8 cellular contexts compared by ENCODE assay signal in genomic region chr2:241560181-241560882, GRCh38. TPM values are rescaled to one million over a fixed set of nuclear protein-coding genes. Genes with fewer than 3 reads are reported as not detected.
A peak's percentile ranks its signal among the peaks of the same experiment; 100 is the strongest.
DNase-seq lines count a peak whose midpoint lies in the region; ATAC-seq, FAIRE-seq and TF ChIP-seq lines count a peak whose summit lies in the region.

No MANE protein-coding gene starts in this region.

- H3K27ac ChIP-seq in HepG2 (ENCODE audit: extremely low read length, insufficient read depth, low read length), result peak overlapping the region; percentile 15
- peak overlapping the region; percentile 100 for H3K27ac ChIP-seq in temporal lobe (ENCODE audit: low read depth, low read length)

- BruUV-seq in MCF 10A (replicated peaks; lab: Mats Ljungman, UMichigan) (no TSS peak), HepG2 (replicated peaks; lab: Mats Ljungman, UMichigan) (TSS peak; percentile 69)

- H3K9ac ChIP-seq in HepG2 (ENCODE audit: insufficient read depth, low read depth, low read length), result peak overlapping the region; percentile 79; the same call in 1 of the 2 replicates

- POLR2A ChIA-PET in activated CD4-positive, alpha-beta T cell treated with anti-CD3 and anti-CD28 coated beads, Interleukin-2, amount 10 ng/mL, durations not matched to agents 7 days and 5 days (lab: Charles Lee), result no interaction called here
- POLR2A ChIA-PET in MCF 10A (lab: Yijun Ruan, JAX) (interaction anchor here (0.7 to 1.3 kb wide), 4 partner anchors 14 to 771 kb away, joined by 3 to 4 read pairs (median 3); partner anchors contain the start of genes ATG4B and THAP4), HepG2 (lab: Yijun Ruan, JAX) (interaction anchor here (0.7 to 2.9 kb wide), 8 partner anchors 8 to 81 kb away, joined by 3 to 12 read pairs (median 4); partner anchors contain the start of gene STK25)

- H3K4me3 ChIP-seq in HepG2 (replicated peaks in 1 of 3; ENCODE audit: insufficient read depth in 1 of 3, low read depth in 2 of 3, low read length in 3 of 3), result peak overlapping the region; percentile 85 to 93 (median 86)

- no peaks in the 10 kb centered on the region for H3K9me3 ChIP-seq in HepG2 (ENCODE audit: low read length)

- H3K36me3 Mint-ChIP-seq in activated CD4-positive, alpha-beta T cell treated with anti-CD3 and anti-CD28 coated beads, Interleukin-2, amount 10 ng/mL, durations not matched to agents 7 days and 5 days (ENCODE audit: low read depth), result peaks cover 9% of the 10 kb centered on the region
- H3K36me3 Mint-ChIP-seq in MCF 10A (ENCODE audit: insufficient read depth, unreplicated experiment), result no peaks in the 10 kb centered on the region

- peaks cover 18% of the 10 kb centered on the region for H3K79me2 ChIP-seq in HepG2 (ENCODE audit: insufficient read depth, low read length)

- TF ChIP-seq EP300 in HepG2 (IDR thresholded peaks at IDR 0.05; ENCODE audit: low read depth in 2 of 2, low read length in 2 of 2) (no peak), HepG2 (CRISPR knock-in tag; IDR thresholded peaks at IDR 0.05; ENCODE audit: borderline replicate concordance) (no peak)

- TF ChIP-seq RAD21 in HepG2 (CRISPR knock-in tag; IDR thresholded peaks at IDR 0.05), result no peak

- H3K9me3 Mint-ChIP-seq in activated CD4-positive, alpha-beta T cell treated with anti-CD3 and anti-CD28 coated beads, Interleukin-2, amount 10 ng/mL, durations not matched to agents 7 days and 5 days, result peaks cover 9% of the 10 kb centered on the region
- no peaks in the 10 kb centered on the region for H3K9me3 Mint-ChIP-seq in MCF 10A (ENCODE audit: unreplicated experiment)

- H3K27me3 Mint-ChIP-seq in activated CD4-positive, alpha-beta T cell treated with anti-CD3 and anti-CD28 coated beads, Interleukin-2, amount 10 ng/mL, durations not matched to agents 7 days and 5 days, result peaks cover 34% of the 10 kb centered on the region
- no peaks in the 10 kb centered on the region for H3K27me3 Mint-ChIP-seq in MCF 10A (ENCODE audit: insufficient read depth, unreplicated experiment)

- ATAC-seq in HepG2 (peak; percentile 22), HG02884 (IDR thresholded peaks at IDR 0.05; ENCODE audit: unreplicated experiment) (no peak), esophagus mucosa (no peak)

- H3K4me3 Mint-ChIP-seq in activated CD4-positive, alpha-beta T cell treated with anti-CD3 and anti-CD28 coated beads, Interleukin-2, amount 10 ng/mL, durations not matched to agents 7 days and 5 days, result peak overlapping the region; percentile 34
- peak overlapping the region; percentile 74 for H3K4me3 Mint-ChIP-seq in MCF 10A (ENCODE audit: unreplicated experiment)

- H2AFZ ChIP-seq in HepG2 (ENCODE audit: low read length), result no peak overlapping the region

- H3K4me2 ChIP-seq in HepG2 (ENCODE audit: low read depth, low read length), result peak overlapping the region; percentile 92

- no peak overlapping the region for H3K27ac Mint-ChIP-seq in activated CD4-positive, alpha-beta T cell treated with anti-CD3 and anti-CD28 coated beads, Interleukin-2, amount 10 ng/mL, durations not matched to agents 7 days and 5 days
- peak overlapping the region; percentile 16 for H3K27ac Mint-ChIP-seq in MCF 10A (ENCODE audit: low read depth, unreplicated experiment)

- TF ChIP-seq POLR2A in HepG2 (IDR thresholded peaks at IDR 0.05; ENCODE audit: insufficient read depth in 1 of 2, low read depth in 2 of 2, low read length in 2 of 2) (no peak), GM12891 (IDR thresholded peaks at IDR 0.05; ENCODE audit: low read depth, low read length) (no peak)

- peaks cover 53% of the 10 kb centered on the region for H3K4me1 ChIP-seq in HepG2 (ENCODE audit: insufficient read depth, low read length)

- TF ChIP-seq CTCF in MCF 10A (IDR thresholded peaks at IDR 0.05; ENCODE audit: unreplicated experiment) (no peak), HepG2 (CRISPR knock-in tag; IDR thresholded peaks at IDR 0.05) (no peak)

- H4K20me1 ChIP-seq in HepG2 (ENCODE audit: insufficient read depth, low read length), result peaks cover 13% of the 10 kb centered on the region; the same call in 1 of the 2 replicates

- 61% methylated on average over 15 of the region's 18 CpGs for WGBS in HepG2 (ENCODE audit: low lambda C conversion rate)

- DNase-seq in activated CD4-positive, alpha-beta T cell treated with anti-CD3 and anti-CD28 coated beads, Interleukin-2, amount 10 ng/mL, durations not matched to agents 7 days and 5 days, result no peak
- DNase-seq in activated CD4-positive, alpha-beta T cell treated with anti-CD3 and anti-CD28 coated beads, Interleukin-2, amount 50 U/mL, for 48 hours, result no peak
- DNase-seq in MCF 10A (ENCODE audit: unreplicated experiment) (no peak), HepG2 (ENCODE audit: low spot score) (no peak), GM12891 (ENCODE audit: insufficient read length, low spot score) (no peak)

- peaks cover 13 to 17% of the 10 kb centered on the region in 2 experiments; a peak in 4 of 5 replicates for H3K36me3 ChIP-seq in HepG2 (replicated peaks in 1 of 2; ENCODE audit: control insufficient read depth in 1 of 2, insufficient read depth in 2 of 2, low read length in 2 of 2)

- H3K27me3 ChIP-seq in HepG2 (ENCODE audit: control insufficient read depth in 1 of 2, insufficient read depth in 2 of 2, low read length in 2 of 2), result no peaks in the 10 kb centered on the region; a peak in 1 of 5 replicates

- intact Hi-C loops in MCF 10A (cut with micrococcal nuclease) (loop anchor here (5.0 kb wide), 1 partner anchor 227 kb away; no protein-coding TSS in a partner anchor), HepG2 (cut with micrococcal nuclease; ENCODE audit: unreplicated experiment) (no loop called here)

- CTCF ChIA-PET in activated CD4-positive, alpha-beta T cell treated with anti-CD3 and anti-CD28 coated beads, Interleukin-2, amount 10 ng/mL, durations not matched to agents 7 days and 5 days (lab: Charles Lee), result interaction anchor here (1.5 kb wide), 1 partner anchor 16 kb away, joined by 4 read pairs; no protein-coding TSS in a partner anchor
- CTCF ChIA-PET in MCF 10A (lab: Yijun Ruan, JAX) (no interaction called here), HepG2 (lab: Yijun Ruan, JAX; ENCODE audit: low intra/inter-chr PET ratio, low total read pairs) (no interaction called here)

- FAIRE-seq in HepG2 (lab: Jason Lieb, UNC) (no peak), GM12891 (lab: Jason Lieb, UNC) (no peak)

- peaks cover 13% of the 10 kb centered on the region for H3K4me1 Mint-ChIP-seq in activated CD4-positive, alpha-beta T cell treated with anti-CD3 and anti-CD28 coated beads, Interleukin-2, amount 10 ng/mL, durations not matched to agents 7 days and 5 days
- peaks cover 11% of the 10 kb centered on the region for H3K4me1 Mint-ChIP-seq in MCF 10A (ENCODE audit: insufficient read depth, unreplicated experiment)

- in situ Hi-C loops in HepG2 (cut with HindIII; ENCODE audit: extremely low pct_ligation_motif_present, low pct_unique_long_range_greater_than_20kb), result no loop called here

RNA-seq across cellular contexts. Expression of gene BOK, which starts 1.8 kb away (rescaled TPM):
- total RNA-seq in activated CD4-positive, alpha-beta T cell treated with anti-CD3 and anti-CD28 coated beads, Interleukin-2, amount 10 ng/mL, durations not matched to agents 7 days and 5 days, result not detected
- 15.5 and 18.6 TPM in 2 replicates for total RNA-seq in MCF 10A (2022)
- total RNA-seq in HepG2 (2016; rRNA removed; fragmentation: Illumina TruSeq; extraction: Trizol), result 30.2 and 35.5 TPM in 2 replicates
- total RNA-seq in HepG2 (2016; cell fraction: cytosol; rRNA removed; fragmentation: Illumina TruSeq; extraction: Trizol; ENCODE audit: low read depth), result 22.2 and 23.9 TPM in 2 replicates
- total RNA-seq in HepG2 (2016; cell fraction: insoluble cytoplasmic fraction; rRNA removed; fragmentation: Illumina TruSeq; extraction: Trizol), result 28.1 and 36.4 TPM in 2 replicates
- total RNA-seq in HepG2 (2016; cell fraction: membrane; rRNA removed; fragmentation: Illumina TruSeq; extraction: Trizol), result 58.8 and 67.3 TPM in 2 replicates
- 18.8 and 20.8 TPM in 2 replicates for total RNA-seq in HepG2 (2016; cell fraction: nucleus; rRNA removed; fragmentation: Illumina TruSeq; extraction: Trizol)
- polyA plus RNA-seq in HepG2 (2011; rRNA removed), result 39.2 and 58.1 TPM in 2 replicates
- 49.3 and 71.9 TPM in 2 replicates for polyA plus RNA-seq in HepG2 (2011; cell fraction: cytosol; rRNA removed)
- polyA plus RNA-seq in HepG2 (2011; cell fraction: nucleus; rRNA removed), result 101 and 104 TPM in 2 replicates
- 43.9 and 55.3 TPM in 2 replicates for polyA plus RNA-seq in HepG2 (2012)
- polyA plus RNA-seq in HepG2 (2016; cell fraction: cytosol; fragmentation: Illumina TruSeq; extraction: Trizol; ENCODE audit: low read depth), result 28.1 and 33.7 TPM in 2 replicates
- polyA plus RNA-seq in HepG2 (2016; cell fraction: insoluble cytoplasmic fraction; fragmentation: Illumina TruSeq; extraction: Trizol; ENCODE audit: low read depth), result 37.9 and 46.1 TPM in 2 replicates
- 64.2 and 66.8 TPM in 2 replicates for polyA plus RNA-seq in HepG2 (2016; cell fraction: membrane; fragmentation: Illumina TruSeq; extraction: Trizol; ENCODE audit: low read depth)
- polyA plus RNA-seq in HepG2 (2016; cell fraction: nucleus; fragmentation: Illumina TruSeq; extraction: Trizol; ENCODE audit: insufficient read depth, low read depth), result 41.2 and 42.5 TPM in 2 replicates
- 10.1 and 74.6 TPM in 2 replicates for polyA minus RNA-seq in HepG2 (2011; rRNA and poly(A)+ RNA removed; ENCODE audit: low replicate concordance)
- 39.7 and 41.5 TPM in 2 replicates for polyA minus RNA-seq in HepG2 (2011; cell fraction: cytosol; rRNA and poly(A)+ RNA removed)
- 9.9 and 12.7 TPM in 2 replicates for polyA minus RNA-seq in HepG2 (2011; cell fraction: nucleus; rRNA and poly(A)+ RNA removed)
- total RNA-seq in temporal lobe, result 21.6 TPM
- 0.04 TPM for polyA plus RNA-seq in GM12891 (2012; ENCODE audit: low read depth, missing spikeins)
- 35.0 TPM for total RNA-seq in esophagus mucosa

RNA-seq across cellular contexts. Expression of gene STK25, which starts 51.9 kb away (rescaled TPM):
- total RNA-seq in activated CD4-positive, alpha-beta T cell treated with anti-CD3 and anti-CD28 coated beads, Interleukin-2, amount 10 ng/mL, durations not matched to agents 7 days and 5 days, result 100 to 1,000 TPM; 133 to 135 TPM
- total RNA-seq in MCF 10A (2022), result 102 and 117 TPM in 2 replicates
- 123 and 177 TPM in 2 replicates for total RNA-seq in HepG2 (2016; rRNA removed; fragmentation: Illumina TruSeq; extraction: Trizol)
- 143 and 149 TPM in 2 replicates for total RNA-seq in HepG2 (2016; cell fraction: cytosol; rRNA removed; fragmentation: Illumina TruSeq; extraction: Trizol; ENCODE audit: low read depth)
- total RNA-seq in HepG2 (2016; cell fraction: insoluble cytoplasmic fraction; rRNA removed; fragmentation: Illumina TruSeq; extraction: Trizol), result 108 and 184 TPM in 2 replicates
- total RNA-seq in HepG2 (2016; cell fraction: membrane; rRNA removed; fragmentation: Illumina TruSeq; extraction: Trizol), result 217 TPM in 2 replicates
- total RNA-seq in HepG2 (2016; cell fraction: nucleus; rRNA removed; fragmentation: Illumina TruSeq; extraction: Trizol), result 128 and 139 TPM in 2 replicates
- 481 and 626 TPM in 2 replicates for polyA plus RNA-seq in HepG2 (2011; rRNA removed)
- 323 and 410 TPM in 2 replicates for polyA plus RNA-seq in HepG2 (2011; cell fraction: cytosol; rRNA removed)
- polyA plus RNA-seq in HepG2 (2011; cell fraction: nucleus; rRNA removed), result 1,381 and 1,393 TPM in 2 replicates
- polyA plus RNA-seq in HepG2 (2012), result 200 and 245 TPM in 2 replicates
- polyA plus RNA-seq in HepG2 (2016; cell fraction: cytosol; fragmentation: Illumina TruSeq; extraction: Trizol; ENCODE audit: low read depth), result 126 and 132 TPM in 2 replicates
- polyA plus RNA-seq in HepG2 (2016; cell fraction: insoluble cytoplasmic fraction; fragmentation: Illumina TruSeq; extraction: Trizol; ENCODE audit: low read depth), result 133 and 166 TPM in 2 replicates
- polyA plus RNA-seq in HepG2 (2016; cell fraction: membrane; fragmentation: Illumina TruSeq; extraction: Trizol; ENCODE audit: low read depth), result 186 and 199 TPM in 2 replicates
- 341 and 351 TPM in 2 replicates for polyA plus RNA-seq in HepG2 (2016; cell fraction: nucleus; fragmentation: Illumina TruSeq; extraction: Trizol; ENCODE audit: insufficient read depth, low read depth)
- polyA minus RNA-seq in HepG2 (2011; rRNA and poly(A)+ RNA removed; ENCODE audit: low replicate concordance), result 198 and 615 TPM in 2 replicates
- 125 and 128 TPM in 2 replicates for polyA minus RNA-seq in HepG2 (2011; cell fraction: cytosol; rRNA and poly(A)+ RNA removed)
- polyA minus RNA-seq in HepG2 (2011; cell fraction: nucleus; rRNA and poly(A)+ RNA removed), result 166 and 229 TPM in 2 replicates
- total RNA-seq in temporal lobe, result 127 TPM
- polyA plus RNA-seq in GM12891 (2012; ENCODE audit: low read depth, missing spikeins), result 57.0 TPM
- 82.4 TPM for total RNA-seq in esophagus mucosa

Comparison
In these comparisons a context has a peak if more than half of its experiments do, and no peak if none do; other contexts are left out.
1. RNA of gene BOK, which starts 1.8 kb away (total RNA-seq): 18.8 to 67.3 TPM in HepG2, 35.0 TPM in esophagus mucosa (single experiment), 21.6 TPM in temporal lobe (single experiment) and 15.5 to 18.6 TPM in MCF 10A; not detected in activated CD4-positive, alpha-beta T cell treated with anti-CD3 and anti-CD28 coated beads, Interleukin-2, amount 10 ng/mL, durations not matched to agents 7 days and 5 days; every median in the first group is over 10 times any median in the second.